In genomic region chr1:95233737-95234493, GRCh38 we compare ENCODE assay signal across 8 cellular contexts. TPM values are rescaled to one million over a fixed set of nuclear protein-coding genes. Genes with fewer than 3 reads are reported as not detected.
DNase-seq lines count a peak whose midpoint lies in the region; ATAC-seq, FAIRE-seq and TF ChIP-seq lines count a peak whose summit lies in the region.

TSS of gene RWDD3 (plus strand) at chr1:95234210. CDS start at chr1:95234231, 21 bp downstream.

- dilution Hi-C loops in keratinocyte (cut with MboI; ENCODE audit: extremely low pct_ligation_motif_present, low sequenced_read_pairs), result no loop called here

- H3K79me2 ChIP-seq in keratinocyte (ENCODE audit: control insufficient read depth, insufficient read depth, low read length), result peaks cover 10% of the 10 kb centered on the region

- H3K4me2 ChIP-seq in keratinocyte (ENCODE audit: control insufficient read depth, extremely low read depth, insufficient read depth, low read depth, low read length), result peak within 1 kb of the TSS; percentile 85

- no peak for FAIRE-seq in keratinocyte (lab: Jason Lieb, UNC)

- H3K27me3 ChIP-seq in keratinocyte (ENCODE audit: control insufficient read depth, extremely low read depth, insufficient read depth, low read length), result no peaks in the 10 kb centered on the region

- H3K27ac ChIP-seq in keratinocyte (ENCODE audit: control insufficient read depth, insufficient read depth, low read length), result peak within 1 kb of the TSS; percentile 50

- peaks cover 8% of the 10 kb centered on the region for H3K4me1 ChIP-seq in keratinocyte (ENCODE audit: control insufficient read depth, extremely low read depth, insufficient read depth, low read length)

- H3K9me1 ChIP-seq in keratinocyte (ENCODE audit: control insufficient read depth, extremely low read depth, insufficient read depth, low read length), result no peaks in the 10 kb centered on the region

- peak; percentile 98 for DNase-seq in AG20443 (ENCODE audit: low spot score)
- DNase-seq in NCI-H345 (lab: John Stamatoyannopoulos, UW), result peak; percentile 89
- peak; percentile 86 for DNase-seq in activated CD4-positive, CD25-positive, alpha-beta regulatory T cell treated with anti-CD3 and anti-CD28 coated beads, Interleukin-2, amount 50 U/mL, for 16 hours (ENCODE audit: low read depth, low spot score)
- peak; percentile 92 for DNase-seq in central memory CD4-positive, alpha-beta T cell
- peak; percentile 25 for DNase-seq in keratinocyte (ENCODE audit: low read depth, low spot score)
- peak; percentile 91 to 95 for DNase-seq in stimulated activated CD4-positive, alpha-beta T cell treated with anti-CD3 and anti-CD28 coated beads, Interleukin-15, amount 100 ng/mL, for 1 hour (ENCODE audit: low read depth in 1 of 2, low spot score in 1 of 2)

- peak within 1 kb of the TSS; percentile 88 for H2AFZ ChIP-seq in keratinocyte (ENCODE audit: control insufficient read depth, low read length)

- H4K20me1 ChIP-seq in keratinocyte (ENCODE audit: control insufficient read depth, extremely low read depth, insufficient read depth, low read length), result no peaks in the 10 kb centered on the region

- peak within 1 kb of the TSS; percentile 66 to 95 (median 89) for H3K4me3 ChIP-seq in keratinocyte (ENCODE audit: control insufficient read depth in 2 of 3, extremely low read depth in 1 of 3, insufficient read depth in 2 of 3, low read depth in 1 of 3, low read length in 3 of 3)

- H3K9ac ChIP-seq in keratinocyte (ENCODE audit: control insufficient read depth, extremely low read depth, insufficient read depth, low read length), result peak within 1 kb of the TSS; percentile 79

- TF ChIP-seq CTCF in keratinocyte (optimal IDR thresholded peaks at IDR 0.05 in 1 of 3, IDR thresholded peaks at IDR 0.05 in 1 of 3, conservative IDR thresholded peaks at IDR 0.05 in 1 of 3; ENCODE audit: extremely low read depth in 1 of 3, insufficient read depth in 2 of 3, low read length in 3 of 3), result peak; percentile 39 to 91 (median 70)

- peak; percentile 98 for ATAC-seq in GM18909 (IDR thresholded peaks at IDR 0.05; ENCODE audit: poor library complexity, unreplicated experiment)
- ATAC-seq in HG03159 (IDR thresholded peaks at IDR 0.05; ENCODE audit: unreplicated experiment), result peak; percentile 97

- peaks cover 0 to 1% of the 10 kb centered on the region in 2 experiments for H3K36me3 ChIP-seq in keratinocyte (ENCODE audit: control insufficient read depth in 2 of 2, extremely low read depth in 1 of 2, insufficient read depth in 2 of 2, low read length in 2 of 2)

- H3K9me3 ChIP-seq in keratinocyte (ENCODE audit: control insufficient read depth, low read depth, low read length), result no peaks in the 10 kb centered on the region

RNA-seq across cellular contexts. Expression of gene RWDD3, which starts in this region (rescaled TPM):
- 7.8 to 15.0 TPM (median 10.6 TPM) in 3 replicates for polyA plus RNA-seq in keratinocyte
- polyA plus RNA-seq in keratinocyte (2011; ENCODE audit: low read depth), result 24.8 TPM
- 7.2 and 9.5 TPM in 2 replicates for polyA plus RNA-seq in keratinocyte (2011; cell fraction: cytosol; rRNA removed)
- polyA plus RNA-seq in keratinocyte (2011; cell fraction: nucleus; rRNA removed), result 11.4 and 17.0 TPM in 2 replicates
- 9.2 and 9.3 TPM in 2 replicates for polyA plus RNA-seq in keratinocyte (2012; ENCODE audit: low replicate concordance)
- 2.1 to 8.4 TPM (median 4.0 TPM) in 3 replicates for polyA minus RNA-seq in keratinocyte
- 1.5 TPM for polyA minus RNA-seq in keratinocyte (2011; cell fraction: cytosol; rRNA and poly(A)+ RNA removed)
- polyA minus RNA-seq in keratinocyte (2011; cell fraction: nucleus; rRNA and poly(A)+ RNA removed), result 3.8 and 5.6 TPM in 2 replicates

Comparison
In these comparisons a context has a peak if more than half of its experiments do, and no peak if none do; other contexts are left out.
1. Peak in every context shown above with its lines: DNase-seq, ATAC-seq, H3K4me3 ChIP-seq and H3K27ac ChIP-seq.
2. DNase-seq: peak in every context shown above with its lines; median percentile 98 in AG20443; 93 in stimulated activated CD4-positive, alpha-beta T cell treated with anti-CD3 and anti-CD28 coated beads, Interleukin-15, amount 100 ng/mL, for 1 hour; 92 in central memory CD4-positive, alpha-beta T cell; 89 in NCI-H345; 86 in activated CD4-positive, CD25-positive, alpha-beta regulatory T cell treated with anti-CD3 and anti-CD28 coated beads, Interleukin-2, amount 50 U/mL, for 16 hours; 25 in keratinocyte.